ENCODE assay signal across 24 cellular contexts in genomic region chr11:132976115-132976514, GRCh38.
"Had no signal": no experiment of that assay in that cellular context is flagged by ENCODE, and none has a peak within 500 bp of the region (broad histone marks: within the 10 kb centered on the region; RNA-seq: fewer than 3 reads in every experiment).

No MANE protein-coding gene starts in this region.

- H3K27me3 ChIP-seq: colonic mucosa, dorsolateral prefrontal cortex, esophagus squamous epithelium, foreskin keratinocyte, gastrocnemius medialis, gastroesophageal sphincter, hepatocyte had no signal

- H3K4me2 ChIP-seq: hepatocyte had no signal

- ATAC-seq: effector memory CD8-positive, alpha-beta T cell; esophagus mucosa; foreskin keratinocyte; gastrocnemius medialis; gastroesophageal sphincter; heart left ventricle; heart right ventricle had no signal

- DNase-seq: colonic mucosa; cortex of kidney; dermis blood vessel endothelial cell; dorsolateral prefrontal cortex; effector CD4-positive, alpha-beta T cell; effector CD8-positive, alpha-beta T cell; effector memory CD4-positive, alpha-beta T cell; effector memory CD8-positive, alpha-beta T cell; endodermal cell; erythroblast; esophagus squamous epithelium; foreskin fibroblast; foreskin keratinocyte; foreskin melanocyte; gastrocnemius medialis; glutamatergic neuron; head of caudate nucleus; heart left ventricle; heart right ventricle had no signal

- H3K4me1 ChIP-seq: colonic mucosa, esophagus squamous epithelium, foreskin keratinocyte, gastrocnemius medialis, gastroesophageal sphincter, heart left ventricle, heart right ventricle had no signal

- H3K36me3 ChIP-seq: colonic mucosa, esophagus squamous epithelium, gastrocnemius medialis, gastroesophageal sphincter, heart left ventricle, heart right ventricle had no signal

- H3K4me3 ChIP-seq: colonic mucosa, coronary artery, dorsolateral prefrontal cortex, esophagus squamous epithelium, gastrocnemius medialis, gastroesophageal sphincter, heart left ventricle, heart right ventricle, hepatocyte had no signal

- H3K27ac ChIP-seq: colonic mucosa, coronary artery, dorsolateral prefrontal cortex, epithelial cell of prostate, esophagus squamous epithelium, foreskin keratinocyte, gastrocnemius medialis, gastroesophageal sphincter, heart left ventricle, heart right ventricle, hepatocyte had no signal

- H3K9me3 ChIP-seq: colonic mucosa, esophagus squamous epithelium, gastrocnemius medialis, gastroesophageal sphincter, heart left ventricle, heart right ventricle had no signal

- H2AFZ ChIP-seq: hepatocyte had no signal

- H3K79me2 ChIP-seq: hepatocyte had no signal
